In genomic region chr5:159514229-159514822, GRCh38 we compare ENCODE assay signal across 22 cellular contexts.
"Had no signal": no experiment of that assay in that cellular context is flagged by ENCODE, and none has a peak within 500 bp of the region (broad histone marks: within the 10 kb centered on the region; RNA-seq: fewer than 3 reads in every experiment).

No MANE protein-coding gene starts in this region.

- DNase-seq: activated CD4-positive, alpha-beta memory T cell treated with anti-CD3 and anti-CD28 coated beads, Interleukin-2, amount 10 ng/mL, durations not matched to agents 7 days and 5 days; activated CD4-positive, alpha-beta T cell treated with anti-CD3 and anti-CD28 coated beads for 4 hours; activated naive CD4-positive, alpha-beta T cell; activated T-cell treated with anti-CD3 and anti-CD28 coated beads, Interleukin-2, amount 50 U/mL, for 1 hour; central memory CD4-positive, alpha-beta T cell; cortex of kidney; erythroblast; heart right ventricle; left ventricle myocardium inferior; mucosa of descending colon; naive B cell; ovary; psoas muscle; small intestine; upper lobe of right lung had no signal

- H3K4me1 ChIP-seq: psoas muscle had no signal

- H3K36me3 ChIP-seq: heart right ventricle, left ventricle myocardium inferior, ovary, thoracic aorta, upper lobe of right lung had no signal

- H3K27ac ChIP-seq: heart right ventricle, left ventricle myocardium inferior, ovary, psoas muscle, thoracic aorta, upper lobe of right lung had no signal

- H3K27ac Mint-ChIP-seq: activated CD4-positive, alpha-beta memory T cell treated with anti-CD3 and anti-CD28 coated beads, Interleukin-2, amount 10 ng/mL, durations not matched to agents 7 days and 5 days; activated naive CD8-positive, alpha-beta T cell treated with anti-CD3 and anti-CD28 coated beads for 36 hours; activated T-helper 17 cell treated with anti-CD3 and anti-CD28 coated beads, Interleukin-2, amount 50 U/mL, for 72 hours; stimulated activated effector memory CD8-positive, alpha-beta T cell treated with anti-CD3 and anti-CD28 coated beads, Interleukin-12 subunit alpha, Interleukin-12 subunit beta, amount 100 ng/mL, for 72 hours; T-helper 2 cell treated with Interferon-gamma antibody and Interleukin-4, amounts not matched to agents 5 μg/mL and 100 μg/mL, for 36 hours; WTC11 had no signal

- H3K36me3 Mint-ChIP-seq: activated naive CD8-positive, alpha-beta T cell treated with anti-CD3 and anti-CD28 coated beads for 36 hours; brain; naive B cell; stimulated activated effector memory CD8-positive, alpha-beta T cell treated with anti-CD3 and anti-CD28 coated beads, Interleukin-12 subunit alpha, Interleukin-12 subunit beta, amount 100 ng/mL, for 72 hours; WTC11 had no signal

- H3K4me3 Mint-ChIP-seq: activated CD4-positive, alpha-beta memory T cell treated with anti-CD3 and anti-CD28 coated beads, Interleukin-2, amount 10 ng/mL, durations not matched to agents 7 days and 5 days; activated naive CD8-positive, alpha-beta T cell treated with anti-CD3 and anti-CD28 coated beads for 36 hours; activated T-helper 17 cell treated with anti-CD3 and anti-CD28 coated beads, Interleukin-2, amount 50 U/mL, for 72 hours; naive B cell; stimulated activated effector memory CD8-positive, alpha-beta T cell treated with anti-CD3 and anti-CD28 coated beads, Interleukin-12 subunit alpha, Interleukin-12 subunit beta, amount 100 ng/mL, for 72 hours; T-helper 2 cell treated with Interferon-gamma antibody and Interleukin-4, amounts not matched to agents 5 μg/mL and 100 μg/mL, for 36 hours; WTC11 had no signal

- H3K4me3 ChIP-seq: heart right ventricle, left ventricle myocardium inferior, mucosa of descending colon, ovary, psoas muscle, thoracic aorta, upper lobe of right lung had no signal

- H3K9me3 Mint-ChIP-seq: activated CD4-positive, alpha-beta memory T cell treated with anti-CD3 and anti-CD28 coated beads, Interleukin-2, amount 10 ng/mL, durations not matched to agents 7 days and 5 days; activated naive CD8-positive, alpha-beta T cell treated with anti-CD3 and anti-CD28 coated beads for 36 hours; activated T-helper 17 cell treated with anti-CD3 and anti-CD28 coated beads, Interleukin-2, amount 50 U/mL, for 72 hours; brain; naive B cell; stimulated activated effector memory CD8-positive, alpha-beta T cell treated with anti-CD3 and anti-CD28 coated beads, Interleukin-12 subunit alpha, Interleukin-12 subunit beta, amount 100 ng/mL, for 72 hours; T-helper 2 cell treated with Interferon-gamma antibody and Interleukin-4, amounts not matched to agents 5 μg/mL and 100 μg/mL, for 36 hours had no signal

- ATAC-seq: heart right ventricle; mucosa of descending colon; psoas muscle; stimulated activated effector memory CD8-positive, alpha-beta T cell treated with anti-CD3 and anti-CD28 coated beads, Interleukin-12 subunit alpha, Interleukin-12 subunit beta, amount 100 ng/mL, for 72 hours; upper lobe of right lung; WTC11 had no signal

- H3K9me3 ChIP-seq: heart right ventricle, left ventricle myocardium inferior, mucosa of descending colon, ovary, psoas muscle, thoracic aorta, upper lobe of right lung had no signal
